ENCODE assay signal across 13 cellular contexts in the genomic region with DNA sequence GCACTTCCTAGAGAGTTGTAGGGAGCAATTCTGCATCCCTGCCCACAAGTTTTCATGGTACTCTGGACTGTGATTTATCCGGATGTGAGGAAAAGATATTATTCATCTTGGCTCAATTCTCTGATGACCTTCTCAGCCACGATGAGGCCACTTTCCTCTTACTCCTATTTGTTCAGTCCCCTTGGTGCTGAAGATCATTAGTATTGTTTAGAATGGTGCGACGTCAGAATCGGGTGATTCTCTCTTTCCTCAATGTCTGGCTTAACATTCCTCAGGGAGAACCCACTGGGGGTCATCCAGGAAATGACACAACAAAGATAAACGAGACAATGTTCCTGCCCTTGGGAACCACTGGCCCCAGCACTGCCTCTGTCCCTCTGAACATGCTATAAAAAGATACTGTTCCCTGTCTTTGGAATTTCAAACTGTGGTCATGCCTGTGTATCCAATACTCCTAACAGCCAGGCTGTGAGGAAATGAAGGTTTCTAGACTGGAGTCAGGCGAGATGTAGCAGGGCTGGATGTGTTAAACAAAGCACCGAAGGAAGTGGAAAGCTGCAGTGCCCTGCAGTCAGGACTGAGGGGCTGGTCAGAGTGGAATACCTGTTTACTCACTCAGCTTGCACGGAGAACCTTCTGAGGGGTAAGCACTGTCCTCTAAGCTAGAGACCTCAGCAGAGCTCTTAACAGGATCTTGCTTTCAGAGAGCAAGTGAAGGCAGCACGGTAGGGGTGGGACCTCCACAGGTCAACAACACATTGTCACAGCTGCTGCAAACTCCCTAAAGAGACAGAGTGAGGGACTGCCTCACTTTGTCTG. TPM values are rescaled to one million over a fixed set of nuclear protein-coding genes. Genes with fewer than 3 reads are reported as not detected.
DNase-seq lines count a peak whose midpoint lies in the region; ATAC-seq and TF ChIP-seq lines count a peak whose summit lies in the region.
"Had no signal": no experiment of that assay in that cellular context is flagged by ENCODE, and none has a peak within 500 bp of the region (broad histone marks: within the 10 kb centered on the region; RNA-seq: fewer than 3 reads in every experiment).

No MANE protein-coding gene starts in this region.

- peak overlapping the region; percentile 33 for H2AFZ ChIP-seq in fibroblast of lung (ENCODE audit: low read length)

- no peaks in the 10 kb centered on the region for H3K36me3 ChIP-seq in MG63
- no peaks in the 10 kb centered on the region for H3K36me3 ChIP-seq in fibroblast of lung (ENCODE audit: control insufficient read depth, insufficient read depth, low read length)
- H3K36me3 ChIP-seq in CD8-positive, alpha-beta T cell (ENCODE audit: insufficient read depth, low read length), result no peaks in the 10 kb centered on the region
- H3K36me3 ChIP-seq: SJCRH30 had no signal

- H3K27me3 ChIP-seq in MG63 (no peaks in the 10 kb centered on the region), fibroblast of lung (ENCODE audit: control insufficient read depth, insufficient read depth, low read length) (no peaks in the 10 kb centered on the region)
- no peaks in the 10 kb centered on the region for H3K27me3 ChIP-seq in CD8-positive, alpha-beta T cell (ENCODE audit: insufficient read depth, low read length)
- H3K27me3 ChIP-seq: SJCRH30 had no signal

- peak overlapping the region; percentile 47 for H3K27ac ChIP-seq in fibroblast of lung (ENCODE audit: insufficient read depth, low read length)
- no peak overlapping the region for H3K27ac ChIP-seq in CD8-positive, alpha-beta T cell (ENCODE audit: low read depth, low read length)
- H3K27ac ChIP-seq: SJCRH30 had no signal

- peak overlapping the region; percentile 21 for H3K4me2 ChIP-seq in fibroblast of lung (ENCODE audit: extremely low read depth, insufficient read depth, low read length)

- H3K4me1 Mint-ChIP-seq in mesothelial cell of epicardium, result peaks cover 11% of the 10 kb centered on the region
- no peaks in the 10 kb centered on the region for H3K4me1 Mint-ChIP-seq in CD8-positive, alpha-beta T cell (ENCODE audit: low read depth)
- H3K4me1 Mint-ChIP-seq: CD4-positive, CD25-positive, alpha-beta regulatory T cell had no signal

- H3K4me1 ChIP-seq in fibroblast of lung (ENCODE audit: control insufficient read depth, extremely low read depth, insufficient read depth, low read length), result peaks cover 11% of the 10 kb centered on the region
- no peaks in the 10 kb centered on the region for H3K4me1 ChIP-seq in CD8-positive, alpha-beta T cell (ENCODE audit: insufficient read depth, low read length)

- H3K9ac ChIP-seq in fibroblast of lung (ENCODE audit: insufficient read depth, low read length), result no peak overlapping the region

- no peaks in the 10 kb centered on the region for H4K20me1 ChIP-seq in fibroblast of lung (ENCODE audit: control insufficient read depth, extremely low read depth, insufficient read depth, low read length)

- CTCF ChIA-PET in CD8-positive, alpha-beta T cell (lab: Charles Lee), result no interaction called here

- DNase-seq in AG08395 (ENCODE audit: low spot score) (peak; percentile 64), MG63 (peak; percentile 40), fibroblast of lung (ENCODE audit: low read depth in 2 of 2) (peak; percentile 65 to 91), mesothelial cell of epicardium (ENCODE audit: low spot score in 2 of 2, unreplicated experiment in 2 of 2) (no peak), NCI-H345 treated with DMSO at 0.1 percent for 48 hours (lab: John Stamatoyannopoulos, UW; ENCODE audit: unreplicated experiment) (no peak)
- no peak for DNase-seq in activated CD8-positive, alpha-beta memory T cell treated with anti-CD3 and anti-CD28 coated beads, Interleukin-2, amount 50 U/mL, for 4 hours
- no peak for DNase-seq in activated CD4-positive, CD25-positive, alpha-beta regulatory T cell (lab: John Stamatoyannopoulos, UW)
- no peak for DNase-seq in CD8-positive, alpha-beta T cell
- DNase-seq: CD4-positive, CD25-positive, alpha-beta regulatory T cell; cerebellar nuclear complex; NCI-H146; occipital lobe had no signal

- H3K36me3 Mint-ChIP-seq in mesothelial cell of epicardium, result peaks cover 2% of the 10 kb centered on the region
- no peaks in the 10 kb centered on the region for H3K36me3 Mint-ChIP-seq in CD8-positive, alpha-beta T cell
- H3K36me3 Mint-ChIP-seq: CD4-positive, CD25-positive, alpha-beta regulatory T cell had no signal

- POLR2A ChIA-PET in CD8-positive, alpha-beta T cell (lab: Charles Lee), result no interaction called here

- H3K4me3 Mint-ChIP-seq in mesothelial cell of epicardium, result no peak overlapping the region
- H3K4me3 Mint-ChIP-seq in CD8-positive, alpha-beta T cell, result no peak overlapping the region
- H3K4me3 Mint-ChIP-seq: CD4-positive, CD25-positive, alpha-beta regulatory T cell had no signal

- peaks cover 20% of the 10 kb centered on the region for H3K9me3 Mint-ChIP-seq in mesothelial cell of epicardium
- peaks cover 6% of the 10 kb centered on the region for H3K9me3 Mint-ChIP-seq in CD8-positive, alpha-beta T cell

- no peak for ATAC-seq in CD8-positive, alpha-beta T cell

- H3K4me3 ChIP-seq in MG63 (no peak overlapping the region), fibroblast of lung (replicated peaks in 1 of 4; ENCODE audit: control extremely low read depth in 1 of 4, insufficient read depth in 1 of 4, low read depth in 3 of 4, low read length in 4 of 4) (no peak overlapping the region)
- no peak overlapping the region for H3K4me3 ChIP-seq in CD8-positive, alpha-beta T cell (ENCODE audit: low read depth, low read length)
- H3K4me3 ChIP-seq: SJCRH30 had no signal

- intact Hi-C loops in CD8-positive, alpha-beta T cell (cut with DNase I, micrococcal nuclease), result no loop called here

- H3K79me2 ChIP-seq in fibroblast of lung (ENCODE audit: control insufficient read depth, insufficient read depth, low read length), result no peaks in the 10 kb centered on the region

- H3K27ac Mint-ChIP-seq in mesothelial cell of epicardium, result peak overlapping the region; percentile 23
- H3K27ac Mint-ChIP-seq in CD8-positive, alpha-beta T cell, result no peak overlapping the region
- H3K27ac Mint-ChIP-seq: CD4-positive, CD25-positive, alpha-beta regulatory T cell had no signal

- H3K9me3 ChIP-seq in MG63 (0 out of 2 replicates have a peak, but pooled peaks cover 8% of the 10 kb centered on the region), fibroblast of lung (ENCODE audit: control insufficient read depth, insufficient read depth, low read depth, low read length) (no peaks in the 10 kb centered on the region)
- no peaks in the 10 kb centered on the region for H3K9me3 ChIP-seq in CD8-positive, alpha-beta T cell (ENCODE audit: low read length)

- no peaks in the 10 kb centered on the region for H3K27me3 Mint-ChIP-seq in mesothelial cell of epicardium (ENCODE audit: low read depth)
- no peaks in the 10 kb centered on the region for H3K27me3 Mint-ChIP-seq in CD8-positive, alpha-beta T cell (ENCODE audit: low read depth)

- no peak for TF ChIP-seq CTCF in fibroblast of lung (conservative IDR thresholded peaks at IDR 0.05 in 1 of 2, IDR thresholded peaks at IDR 0.05 in 1 of 2; ENCODE audit: low read depth in 1 of 2, low read length in 2 of 2)
- no peak for TF ChIP-seq CTCF in mesothelial cell of epicardium (IDR thresholded peaks at IDR 0.05; ENCODE audit: unreplicated experiment)
- no peak for TF ChIP-seq CTCF in CD8-positive, alpha-beta T cell (IDR thresholded peaks at IDR 0.05)

RNA-seq across cellular contexts. Expression of a gene that starts 12.9 kb away (rescaled TPM):
- 0.47 and 1.3 TPM in 2 replicates for total RNA-seq in MG63 (2014; rRNA removed; shearing (Covaris generic); ENCODE audit: low replicate concordance)
- total RNA-seq in fibroblast of lung (3.3 TPM in 2 replicates), mesothelial cell of epicardium (65.3 to 67.0 TPM (median 65.6 TPM) in 3 replicates)
- polyA plus RNA-seq in fibroblast of lung, result 2.8 and 3.8 TPM in 2 replicates
- polyA plus RNA-seq in fibroblast of lung (2012), result 6.3 and 7.8 TPM in 2 replicates
- 12.4 and 15.0 TPM in 2 replicates for polyA minus RNA-seq in fibroblast of lung (ENCODE audit: low replicate concordance)
- not detected for total RNA-seq in CD8-positive, alpha-beta T cell
- total RNA-seq: CD4-positive, CD25-positive, alpha-beta regulatory T cell had no signal
- polyA plus RNA-seq: CD4-positive, CD25-positive, alpha-beta regulatory T cell had no signal

Comparison
In these comparisons a context has a peak if more than half of its experiments do, and no peak if none do; other contexts are left out.
1. DNase-seq: peak in AG08395 (single experiment), MG63 (single experiment) and fibroblast of lung (2 of 2); none in mesothelial cell of epicardium (0 of 2), NCI-H345 treated with DMSO at 0.1 percent for 48 hours (single experiment), activated CD8-positive, alpha-beta memory T cell treated with anti-CD3 and anti-CD28 coated beads, Interleukin-2, amount 50 U/mL, for 4 hours (single experiment), activated CD4-positive, CD25-positive, alpha-beta regulatory T cell (0 of 4) and CD8-positive, alpha-beta T cell (0 of 7).
2. RNA of a gene that starts 12.9 kb away (total RNA-seq): 65.3 to 67.0 TPM in mesothelial cell of epicardium; 3.3 TPM in fibroblast of lung, 0.47 to 1.3 TPM in MG63 and not detected in CD8-positive, alpha-beta T cell; every median in the first group is over 10 times any median in the second.